ENCODE assay signal across 10 cellular contexts in genomic region chr3:14405120-14405885, GRCh38. TPM values are rescaled to one million over a fixed set of nuclear protein-coding genes. Genes with fewer than 3 reads are reported as not detected.
DNase-seq lines count a peak whose midpoint lies in the region; ATAC-seq and TF ChIP-seq lines count a peak whose summit lies in the region.
"Had no signal": no experiment of that assay in that cellular context is flagged by ENCODE, and none has a peak within 500 bp of the region (broad histone marks: within the 10 kb centered on the region; RNA-seq: fewer than 3 reads in every experiment).

No MANE protein-coding gene starts in this region.

- no peak overlapping the region for H3K27ac ChIP-seq in naive thymus-derived CD4-positive, alpha-beta T cell (ENCODE audit: low read depth, low read length)

- H3K36me3 ChIP-seq in naive thymus-derived CD4-positive, alpha-beta T cell (ENCODE audit: control insufficient read depth in 2 of 3, insufficient read depth in 3 of 3, low read length in 3 of 3), result peaks cover 0 to 4% (median 0%) of the 10 kb centered on the region in 3 experiments

- no peak for TF ChIP-seq CTCF in AG09309 (IDR thresholded peaks at IDR 0.05; ENCODE audit: control insufficient read depth, insufficient read depth, low read depth, low read length, missing control alignments)
- TF ChIP-seq CTCF in HFFc6 (IDR thresholded peaks at IDR 0.05), result no peak
- TF ChIP-seq CTCF in astrocyte of the spinal cord (IDR thresholded peaks at IDR 0.05; ENCODE audit: low read depth, low read length), result no peak

- H3K27ac Mint-ChIP-seq in HFFc6, result peak overlapping the region; percentile 56
- peak overlapping the region in 6 of 9 donors; percentile 22 to 79 (median 41) for H3K27ac Mint-ChIP-seq in naive thymus-derived CD4-positive, alpha-beta T cell

- in situ Hi-C loops in astrocyte of the spinal cord (cut with HindIII; ENCODE audit: low sequenced_read_pairs), result no loop called here

- no peaks in the 10 kb centered on the region for H3K9me3 ChIP-seq in naive thymus-derived CD4-positive, alpha-beta T cell (ENCODE audit: control insufficient read depth in 2 of 3, low read length in 3 of 3)

- H3K4me3 Mint-ChIP-seq in HFFc6, result peak overlapping the region; percentile 100
- H3K4me3 Mint-ChIP-seq in naive thymus-derived CD4-positive, alpha-beta T cell, result peak overlapping the region in 3 of 10 donors; percentile 24 to 35 (median 34)

- no peaks in the 10 kb centered on the region for H3K9me3 Mint-ChIP-seq in HFFc6
- peaks cover 0 to 4% (median 0%) of the 10 kb centered on the region in 11 donors for H3K9me3 Mint-ChIP-seq in naive thymus-derived CD4-positive, alpha-beta T cell

- intact Hi-C loops in naive thymus-derived CD4-positive, alpha-beta T cell (cut with micrococcal nuclease), result loop anchor here in 1 of 2 donors (10.0 kb wide), 1 partner anchor 1741 kb away; the partner anchor contains the start of gene RAF1

- DNase-seq in AG09309 (ENCODE audit: low read depth) (no peak), HFFc6 (no peak), astrocyte of the spinal cord (ENCODE audit: low read depth, low spot score) (peak; percentile 17), SW480 (ENCODE audit: low spot score) (no peak), NCI-H82 treated with DMSO at 0.1 percent for 48 hours (lab: John Stamatoyannopoulos, UW; ENCODE audit: unreplicated experiment) (no peak)
- DNase-seq in naive thymus-derived CD4-positive, alpha-beta T cell, result no peak
- DNase-seq in activated effector memory CD4-positive, alpha-beta T cell treated with Interleukin-2 at 50 U/mL for 16 hours, result no peak
- DNase-seq: activated effector memory CD4-positive, alpha-beta T cell treated with anti-CD3 and anti-CD28 coated beads, Interleukin-2, amount 50 U/mL, for 16 hours; stimulated activated CD4-positive, alpha-beta T cell treated with anti-CD3 and anti-CD28 coated beads, Interleukin-4, amount 100 ng/mL, for 24 hours had no signal

- CTCF ChIA-PET in naive thymus-derived CD4-positive, alpha-beta T cell (lab: Charles Lee), result interaction anchor here (0.9 to 1.8 kb wide), 4 partner anchors 25 to 515 kb away, joined by 3 to 5 read pairs (median 4); no protein-coding TSS in a partner anchor

- H3K4me1 Mint-ChIP-seq in HFFc6 (ENCODE audit: low read depth), result peaks cover 45% of the 10 kb centered on the region
- peaks cover 34 to 60% (median 41%) of the 10 kb centered on the region in 7 donors for H3K4me1 Mint-ChIP-seq in naive thymus-derived CD4-positive, alpha-beta T cell

- peaks cover 23% of the 10 kb centered on the region for H3K36me3 Mint-ChIP-seq in HFFc6 (ENCODE audit: low read depth)
- H3K36me3 Mint-ChIP-seq in naive thymus-derived CD4-positive, alpha-beta T cell, result peaks cover 0 to 8% (median 2%) of the 10 kb centered on the region in 5 donors

- H3K4me3 ChIP-seq in AG09309 (ENCODE audit: control insufficient read depth, low read depth, low read length) (peak overlapping the region; percentile 94), astrocyte of the spinal cord (ENCODE audit: low read depth, low read length) (peak overlapping the region; percentile 7)
- H3K4me3 ChIP-seq in naive thymus-derived CD4-positive, alpha-beta T cell (ENCODE audit: low read length), result no peak overlapping the region

- peaks cover 9% of the 10 kb centered on the region for H3K27me3 Mint-ChIP-seq in HFFc6 (ENCODE audit: insufficient read depth)
- peaks cover 0 to 1% (median 0%) of the 10 kb centered on the region in 5 donors for H3K27me3 Mint-ChIP-seq in naive thymus-derived CD4-positive, alpha-beta T cell

- ATAC-seq in naive thymus-derived CD4-positive, alpha-beta T cell, result no peak
- no peak for ATAC-seq in HG03378 (IDR thresholded peaks at IDR 0.05; ENCODE audit: unreplicated experiment)

- no peaks in the 10 kb centered on the region for H3K27me3 ChIP-seq in naive thymus-derived CD4-positive, alpha-beta T cell (ENCODE audit: control insufficient read depth in 2 of 2, insufficient read depth in 2 of 2, low read length in 2 of 2)

- H3K4me1 ChIP-seq in naive thymus-derived CD4-positive, alpha-beta T cell (ENCODE audit: control insufficient read depth in 2 of 2, insufficient read depth in 2 of 2, low read length in 2 of 2), result peaks cover 20 to 27% of the 10 kb centered on the region in 2 donors

- POLR2A ChIA-PET in naive thymus-derived CD4-positive, alpha-beta T cell (lab: Charles Lee), result interaction anchor here (1.1 to 2.2 kb wide), 3 partner anchors 21 to 37 kb away, joined by 3 to 10 read pairs (median 9); no protein-coding TSS in a partner anchor

RNA-seq across cellular contexts. Expression of gene SLC6A6, which starts 2.9 kb away (rescaled TPM):
- 10 to 100 TPM; 22.5 to 33.0 (median 28.6) TPM for total RNA-seq in HFFc6 (2021; fragmentation: NEBNext Ultra II Directional; extraction: Animal tissue kit (Norgen Biotek cat#: 25700))
- 10 to 100 TPM; 34.5 to 87.5 (median 35.6) TPM for total RNA-seq in naive thymus-derived CD4-positive, alpha-beta T cell
- polyA plus RNA-seq in naive thymus-derived CD4-positive, alpha-beta T cell, result 1 to 10 TPM; 3.0 to 3.2 TPM
